In genomic region chr18:55452123-55452611, GRCh38 we compare ENCODE assay signal across 13 cellular contexts.
DNase-seq lines count a peak whose midpoint lies in the region; ATAC-seq and TF ChIP-seq lines count a peak whose summit lies in the region.
"Had no signal": no experiment of that assay in that cellular context is flagged by ENCODE, and none has a peak within 500 bp of the region (broad histone marks: within the 10 kb centered on the region; RNA-seq: fewer than 3 reads in every experiment).

No MANE protein-coding gene starts in this region.

- peak; percentile 14 to 56 for DNase-seq in NCI-H2081 (lab: John Stamatoyannopoulos, UW)
- DNase-seq in NCI-H2081 treated with DMSO at 0.1 percent for 48 hours (lab: John Stamatoyannopoulos, UW): no peak
- peak; percentile 22 to 57 for DNase-seq in breast epithelium (ENCODE audit: low spot score in 2 of 2)
- peak in 2 of 3 donors; percentile 63 to 72 for DNase-seq in right cardiac atrium
- DNase-seq in thyroid gland: peak; percentile 11 to 14
- DNase-seq in Kasumi-1 (lab: John Stamatoyannopoulos, UW): no peak
- no peak for DNase-seq in PC-9
- DNase-seq: amniotic stem cell; effector CD8-positive, alpha-beta T cell; NCI-H187; right lobe of liver; transverse colon had no signal

- H3K27ac ChIP-seq in breast epithelium (peak overlapping the region; percentile 26 to 52), right cardiac atrium (ENCODE audit: low read length) (peak overlapping the region; percentile 11), thyroid gland (no peak overlapping the region), PC-9 (no peak overlapping the region)
- H3K27ac ChIP-seq: right lobe of liver had no signal

- BruUV-seq in PC-9 (replicated peaks; lab: Mats Ljungman, UMichigan): no TSS peak

- no peak overlapping the region for H2AFZ ChIP-seq in PC-9

- H3K9me2 ChIP-seq in PC-9 (ENCODE audit: insufficient read depth): no peaks in the 10 kb centered on the region

- H4K20me1 ChIP-seq in PC-9 (ENCODE audit: insufficient read depth): no peaks in the 10 kb centered on the region

- no peaks in the 10 kb centered on the region for H3K27me3 ChIP-seq in breast epithelium
- no peaks in the 10 kb centered on the region for H3K27me3 ChIP-seq in right cardiac atrium (ENCODE audit: control insufficient read depth, insufficient read depth)
- no peaks in the 10 kb centered on the region for H3K27me3 ChIP-seq in thyroid gland
- no peaks in the 10 kb centered on the region for H3K27me3 ChIP-seq in PC-9 (ENCODE audit: insufficient read depth, low read depth)
- H3K27me3 ChIP-seq: right lobe of liver, transverse colon had no signal

- H3K4me2 ChIP-seq in PC-9: no peak overlapping the region

- intact Hi-C loops in breast epithelium (cut with DNase I; ENCODE audit: low total_unique reads) (no loop called here), right cardiac atrium (cut with DNase I) (no loop called here), thyroid gland (cut with DNase I) (no loop called here), PC-9 (cut with micrococcal nuclease; ENCODE audit: unreplicated experiment) (no loop called here)

- H3K4me3 ChIP-seq in breast epithelium (no peak overlapping the region), right cardiac atrium (ENCODE audit: low read length) (no peak overlapping the region), thyroid gland (replicated peaks in 1 of 3) (no peak overlapping the region), PC-9 (no peak overlapping the region)
- H3K4me3 ChIP-seq: right lobe of liver, transverse colon had no signal

- no peak for TF ChIP-seq CTCF in breast epithelium (IDR thresholded peaks at IDR 0.05)
- TF ChIP-seq CTCF in thyroid gland (IDR thresholded peaks at IDR 0.05): no peak
- TF ChIP-seq CTCF in PC-9 (conservative IDR thresholded peaks at IDR 0.05): no peak

- H3K9me3 ChIP-seq in breast epithelium (no peaks in the 10 kb centered on the region), right cardiac atrium (ENCODE audit: control insufficient read depth, low read length) (no peaks in the 10 kb centered on the region), thyroid gland (no peaks in the 10 kb centered on the region), PC-9 (ENCODE audit: insufficient read depth, low read depth) (no peaks in the 10 kb centered on the region)
- H3K9me3 ChIP-seq: right lobe of liver, transverse colon had no signal

- no peak for TF ChIP-seq POLR2A in breast epithelium (IDR thresholded peaks at IDR 0.05)
- no peak for TF ChIP-seq POLR2A in thyroid gland (IDR thresholded peaks at IDR 0.05)

- POLR2A ChIA-PET in PC-9 (lab: Charles Lee; ENCODE audit: unreplicated experiment): no interaction called here

- H3K36me3 ChIP-seq in breast epithelium (no peaks in the 10 kb centered on the region), thyroid gland (no peaks in the 10 kb centered on the region), PC-9 (ENCODE audit: low read depth) (no peaks in the 10 kb centered on the region)
- H3K36me3 ChIP-seq: right lobe of liver, transverse colon had no signal

- H3K4me1 ChIP-seq in breast epithelium (no peaks in the 10 kb centered on the region), right cardiac atrium (ENCODE audit: control insufficient read depth, insufficient read depth, low read length) (peaks cover 7% of the 10 kb centered on the region), thyroid gland (peaks cover 0 to 11% of the 10 kb centered on the region in 2 donors), PC-9 (replicated peaks; ENCODE audit: insufficient read depth) (no peaks in the 10 kb centered on the region)
- H3K4me1 ChIP-seq: right lobe of liver had no signal

- 73% methylated on average over 1 of the region's 1 CpG for WGBS in right cardiac atrium
- 43 to 50% methylated on average over 1 of the region's 1 CpG for WGBS in thyroid gland, 2 donors

- CTCF ChIA-PET in PC-9 (lab: Charles Lee): no interaction called here

- H3K79me2 ChIP-seq in PC-9 (ENCODE audit: low read depth): no peaks in the 10 kb centered on the region

- peak; percentile 64 to 79 for ATAC-seq in right cardiac atrium
- no peak for ATAC-seq in HG02981 (IDR thresholded peaks at IDR 0.05; ENCODE audit: unreplicated experiment)
- ATAC-seq: right lobe of liver had no signal

- H3F3A ChIP-seq in PC-9 (ENCODE audit: insufficient read depth, low read depth): no peaks in the 10 kb centered on the region

Comparison
In these comparisons a context has a peak if more than half of its experiments do, and no peak if none do; other contexts are left out.
1. DNase-seq: peak in NCI-H2081 (2 of 2), breast epithelium (2 of 2), right cardiac atrium (2 of 3) and thyroid gland (2 of 2); none in NCI-H2081 treated with DMSO at 0.1 percent for 48 hours (single experiment), Kasumi-1 (0 of 2) and PC-9 (0 of 2).
2. H3K27ac ChIP-seq: peak in breast epithelium (2 of 2) and right cardiac atrium (single experiment); none in thyroid gland (0 of 3) and PC-9 (single experiment).